Comparison of ENCODE assay signal across 15 cellular contexts in the genomic region with DNA sequence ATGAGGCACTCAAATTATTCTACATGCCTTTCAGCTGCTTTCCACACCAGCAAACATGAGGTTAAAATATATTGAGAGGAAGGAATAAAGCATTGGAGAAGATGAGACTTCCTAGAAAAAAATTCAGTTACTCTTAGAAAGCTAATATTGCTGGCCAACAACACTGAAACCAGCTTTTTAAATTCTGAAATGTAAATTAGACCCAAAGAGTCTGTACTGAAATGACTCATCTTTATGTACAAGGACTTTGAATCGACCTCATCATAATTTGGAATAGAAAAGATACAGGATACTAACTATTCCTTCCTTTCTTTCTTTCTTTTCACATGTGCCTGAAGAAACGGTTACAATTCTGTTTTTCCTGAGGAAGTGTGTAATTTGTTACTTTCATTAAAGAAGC. TPM values are rescaled to one million over a fixed set of nuclear protein-coding genes. Genes with fewer than 3 reads are reported as not detected.
DNase-seq lines count a peak whose midpoint lies in the region; ATAC-seq and TF ChIP-seq lines count a peak whose summit lies in the region.
"Had no signal": no experiment of that assay in that cellular context is flagged by ENCODE, and none has a peak within 500 bp of the region (broad histone marks: within the 10 kb centered on the region; RNA-seq: fewer than 3 reads in every experiment).

No MANE protein-coding gene starts in this region.

- ATAC-seq in GM18870 (IDR thresholded peaks at IDR 0.05; ENCODE audit: unreplicated experiment) (peak; percentile 45), GM21529 (IDR thresholded peaks at IDR 0.05; ENCODE audit: unreplicated experiment) (peak; percentile 66), HG02973 (IDR thresholded peaks at IDR 0.05; ENCODE audit: unreplicated experiment) (peak; percentile 62), activated B cell treated with CpG ODN at 0.5 μM for 24 hours (ENCODE audit: low read depth) (no peak)
- no peak for ATAC-seq in activated naive CD8-positive, alpha-beta T cell treated with anti-CD3 and anti-CD28 coated beads, Interleukin-2, amount 50 U/mL, for 24 hours
- ATAC-seq: lower lobe of right lung; naive thymus-derived CD4-positive, alpha-beta T cell had no signal

- POLR2A ChIA-PET in activated B cell treated with CpG ODN at 0.5 μM for 24 hours (lab: Charles Lee) = no interaction called here

- DNase-seq in activated B cell treated with CpG ODN at 0.5 μM for 24 hours = no peak
- DNase-seq in NK-92 treated with Interleukin-12 subunit alpha and Interleukin-12 subunit beta, amount 100 ng/mL, for 24 hours (lab: John Stamatoyannopoulos, UW) = no peak
- DNase-seq in SKM-1 treated with dmso at 0.1 percent for 144 hours (lab: John Stamatoyannopoulos, UW; ENCODE audit: unreplicated experiment) = no peak
- DNase-seq in mesothelial cell of epicardium (ENCODE audit: low spot score in 2 of 2, unreplicated experiment in 2 of 2) = no peak
- no peak for DNase-seq in activated naive CD8-positive, alpha-beta T cell treated with anti-CD3 and anti-CD28 coated beads, Interleukin-2, amount 50 U/mL, for 24 hours
- DNase-seq: activated CD4-positive, alpha-beta memory T cell treated with anti-CD3 and anti-CD28 coated beads, Interleukin-2, amount 10 ng/mL, durations not matched to agents 7 days and 5 days; HFFc6; lower lobe of right lung; naive thymus-derived CD4-positive, alpha-beta T cell; NCI-H1417 treated with DMSO at 0.1 percent for 48 hours; OCI-M1 had no signal

- H3K9me3 Mint-ChIP-seq in activated B cell treated with CpG ODN at 0.5 μM for 24 hours (no peaks in the 10 kb centered on the region), mesothelial cell of epicardium (no peaks in the 10 kb centered on the region)
- no peaks in the 10 kb centered on the region for H3K9me3 Mint-ChIP-seq in activated naive CD8-positive, alpha-beta T cell treated with anti-CD3 and anti-CD28 coated beads, Interleukin-2, amount 50 U/mL, for 24 hours
- H3K9me3 Mint-ChIP-seq: activated CD4-positive, alpha-beta memory T cell treated with anti-CD3 and anti-CD28 coated beads, Interleukin-2, amount 10 ng/mL, durations not matched to agents 7 days and 5 days; activated T-helper 1 cell treated with anti-CD3 and anti-CD28 coated beads, Interleukin-12 subunit alpha, Interleukin-12 subunit beta, Interleukin-2, Interleukin-4 antibody, amounts not matched to agents 30 ng/mL and 10 ng/mL and 1 ng/mL, durations not matched to agents 14 hours and 24 hours and 36 hours; HFFc6; naive thymus-derived CD4-positive, alpha-beta T cell had no signal

- CTCF ChIA-PET in activated B cell treated with CpG ODN at 0.5 μM for 24 hours (lab: Charles Lee) = no interaction called here

- no peak for TF ChIP-seq CTCF in activated B cell treated with CpG ODN at 0.5 μM for 24 hours (IDR thresholded peaks at IDR 0.05)
- TF ChIP-seq CTCF in mesothelial cell of epicardium (IDR thresholded peaks at IDR 0.05; ENCODE audit: unreplicated experiment) = no peak

- H3K4me1 Mint-ChIP-seq in activated B cell treated with CpG ODN at 0.5 μM for 24 hours (peaks cover under 1% of the 10 kb centered on the region), mesothelial cell of epicardium (peaks cover 15% of the 10 kb centered on the region)
- H3K4me1 Mint-ChIP-seq in activated naive CD8-positive, alpha-beta T cell treated with anti-CD3 and anti-CD28 coated beads, Interleukin-2, amount 50 U/mL, for 24 hours = peaks cover 9% of the 10 kb centered on the region

- H3K4me3 Mint-ChIP-seq in activated B cell treated with CpG ODN at 0.5 μM for 24 hours = no peak overlapping the region
- no peak overlapping the region for H3K4me3 Mint-ChIP-seq in mesothelial cell of epicardium
- H3K4me3 Mint-ChIP-seq in activated naive CD8-positive, alpha-beta T cell treated with anti-CD3 and anti-CD28 coated beads, Interleukin-2, amount 50 U/mL, for 24 hours = no peak overlapping the region
- H3K4me3 Mint-ChIP-seq: activated CD4-positive, alpha-beta memory T cell treated with anti-CD3 and anti-CD28 coated beads, Interleukin-2, amount 10 ng/mL, durations not matched to agents 7 days and 5 days; activated T-helper 1 cell treated with anti-CD3 and anti-CD28 coated beads, Interleukin-12 subunit alpha, Interleukin-12 subunit beta, Interleukin-2, Interleukin-4 antibody, amounts not matched to agents 30 ng/mL and 10 ng/mL and 1 ng/mL, durations not matched to agents 14 hours and 24 hours and 36 hours; HFFc6; naive thymus-derived CD4-positive, alpha-beta T cell had no signal

- intact Hi-C loops in activated B cell treated with CpG ODN at 0.5 μM for 24 hours (cut with micrococcal nuclease) = no loop called here

- H3K27me3 Mint-ChIP-seq in activated B cell treated with CpG ODN at 0.5 μM for 24 hours (peaks cover 16% of the 10 kb centered on the region), mesothelial cell of epicardium (ENCODE audit: low read depth) (no peaks in the 10 kb centered on the region)
- no peaks in the 10 kb centered on the region for H3K27me3 Mint-ChIP-seq in activated naive CD8-positive, alpha-beta T cell treated with anti-CD3 and anti-CD28 coated beads, Interleukin-2, amount 50 U/mL, for 24 hours

- H3K27ac Mint-ChIP-seq in activated B cell treated with CpG ODN at 0.5 μM for 24 hours (peak overlapping the region; percentile 7), mesothelial cell of epicardium (no peak overlapping the region)
- H3K27ac Mint-ChIP-seq in activated naive CD8-positive, alpha-beta T cell treated with anti-CD3 and anti-CD28 coated beads, Interleukin-2, amount 50 U/mL, for 24 hours = no peak overlapping the region
- H3K27ac Mint-ChIP-seq: activated CD4-positive, alpha-beta memory T cell treated with anti-CD3 and anti-CD28 coated beads, Interleukin-2, amount 10 ng/mL, durations not matched to agents 7 days and 5 days; activated T-helper 1 cell treated with anti-CD3 and anti-CD28 coated beads, Interleukin-12 subunit alpha, Interleukin-12 subunit beta, Interleukin-2, Interleukin-4 antibody, amounts not matched to agents 30 ng/mL and 10 ng/mL and 1 ng/mL, durations not matched to agents 14 hours and 24 hours and 36 hours; HFFc6 had no signal

- H3K36me3 Mint-ChIP-seq in activated B cell treated with CpG ODN at 0.5 μM for 24 hours (ENCODE audit: low read depth) = no peaks in the 10 kb centered on the region
- H3K36me3 Mint-ChIP-seq in mesothelial cell of epicardium = no peaks in the 10 kb centered on the region
- no peaks in the 10 kb centered on the region for H3K36me3 Mint-ChIP-seq in activated naive CD8-positive, alpha-beta T cell treated with anti-CD3 and anti-CD28 coated beads, Interleukin-2, amount 50 U/mL, for 24 hours (ENCODE audit: low read depth)

RNA-seq across cellular contexts. Expression of gene HSPH1, which starts 6.5 kb away (rescaled TPM):
- total RNA-seq in activated B cell treated with CpG ODN at 0.5 μM for 24 hours = 107 and 112 TPM in 2 replicates
- total RNA-seq in mesothelial cell of epicardium = 72.1 to 75.1 TPM (median 74.8 TPM) in 3 replicates

RNA-seq across cellular contexts. Expression of gene B3GLCT, which starts 31.6 kb away (rescaled TPM):
- 2.9 and 3.0 TPM in 2 replicates for total RNA-seq in activated B cell treated with CpG ODN at 0.5 μM for 24 hours
- 26.0 to 28.8 TPM (median 27.2 TPM) in 3 replicates for total RNA-seq in mesothelial cell of epicardium

Comparison
In these comparisons a context has a peak if more than half of its experiments do, and no peak if none do; other contexts are left out.
1. ATAC-seq: peak in GM18870 (single experiment), GM21529 (single experiment) and HG02973 (single experiment); none in activated B cell treated with CpG ODN at 0.5 μM for 24 hours (single experiment) and activated naive CD8-positive, alpha-beta T cell treated with anti-CD3 and anti-CD28 coated beads, Interleukin-2, amount 50 U/mL, for 24 hours (single experiment).